Comparison of ENCODE assay signal across 8 cellular contexts in the genomic region with DNA sequence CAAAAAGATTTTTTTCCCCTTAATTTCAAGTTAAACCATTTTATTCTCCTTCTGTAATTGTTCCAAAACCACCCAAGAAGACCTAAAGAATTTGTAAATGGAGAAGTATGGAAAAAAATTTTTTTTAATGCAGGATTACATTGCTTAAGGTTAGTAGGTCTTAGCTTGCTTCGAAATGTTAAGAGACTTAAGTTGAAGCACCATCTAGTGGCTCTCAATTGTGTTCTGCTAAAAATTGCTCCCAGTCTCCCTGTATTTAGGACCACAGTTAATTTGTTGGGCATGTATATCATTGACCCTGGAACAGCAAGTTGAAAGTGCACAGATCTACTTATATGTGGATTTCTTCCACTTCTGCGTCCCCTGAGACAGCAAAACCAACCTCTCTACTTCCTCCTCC. TPM values are rescaled to one million over a fixed set of nuclear protein-coding genes. Genes with fewer than 3 reads are reported as not detected.
DNase-seq lines count a peak whose midpoint lies in the region; ATAC-seq, FAIRE-seq and TF ChIP-seq lines count a peak whose summit lies in the region.

No MANE protein-coding gene starts in this region.

- peak; percentile 32 for FAIRE-seq in A204.1 (lab: Jason Lieb, UNC)

- H3K27ac ChIP-seq in thyroid gland = no peak overlapping the region

- no peaks in the 10 kb centered on the region for H3K36me3 ChIP-seq in thyroid gland

- no peaks in the 10 kb centered on the region for H3K9me3 ChIP-seq in thyroid gland

- in situ Hi-C loops in GM13977 (cut with MboI; ENCODE audit: low pct_unique_long_range_greater_than_20kb, low sequenced_read_pairs, unreplicated experiment) = no loop called here
- in situ Hi-C loops in G401 (cut with HindIII; ENCODE audit: low sequenced_read_pairs) = no loop called here

- ATAC-seq in GM18498 (IDR thresholded peaks at IDR 0.05; ENCODE audit: unreplicated experiment) = no peak

- WGBS in thyroid gland, 2 donors = 30% methylated on average over 2 of the region's 2 CpGs

- no peaks in the 10 kb centered on the region for H3K27me3 ChIP-seq in thyroid gland

- TF ChIP-seq POLR2A in thyroid gland (IDR thresholded peaks at IDR 0.05) = no peak

- no peak overlapping the region for H3K4me3 ChIP-seq in thyroid gland (replicated peaks in 1 of 3)

- DNase-seq in GM13977 (ENCODE audit: low spot score) = no peak
- peak; percentile 46 for DNase-seq in SW480 (ENCODE audit: low spot score)
- peak; percentile 17 for DNase-seq in hepatic stellate cell (ENCODE audit: low spot score)
- no peak for DNase-seq in thyroid gland
- no peak for DNase-seq in G401 (ENCODE audit: low spot score)
- DNase-seq in SK-N-DZ (ENCODE audit: low spot score) = no peak

- TF ChIP-seq CTCF in GM13977 (IDR thresholded peaks at IDR 0.05; ENCODE audit: extremely low read depth, insufficient read depth, missing control alignments) = peak; percentile 35
- peak; percentile 12 to 78 (median 44) for TF ChIP-seq CTCF in thyroid gland (IDR thresholded peaks at IDR 0.05)

- no peaks in the 10 kb centered on the region for H3K4me1 ChIP-seq in thyroid gland

- intact Hi-C loops in thyroid gland (cut with DNase I) = loop anchor here (5.0 to 10.0 kb wide), 2 partner anchors 77 to 161 kb away; a partner anchor contains a TSS

RNA-seq across cellular contexts. Expression of a gene that starts 32.4 kb away (rescaled TPM):
- total RNA-seq in thyroid gland = not detected
- not detected in 2 replicates for total RNA-seq in G401 (2014; rRNA removed; shearing (Covaris generic))
- not detected in 2 replicates for polyA plus RNA-seq in SK-N-DZ (2014; cell fraction: cytosol; rRNA removed)
- polyA plus RNA-seq in SK-N-DZ (2014; cell fraction: nucleus; rRNA removed) = not detected in 2 replicates

Comparison
In these comparisons a context has a peak if more than half of its experiments do, and no peak if none do; other contexts are left out.
1. DNase-seq: peak in SW480 (single experiment) and hepatic stellate cell (single experiment); none in GM13977 (single experiment), thyroid gland (0 of 2), G401 (single experiment) and SK-N-DZ (single experiment).